In genomic region chr19:52535831-52536800, GRCh38 we compare ENCODE assay signal across 8 cellular contexts. TPM values are rescaled to one million over a fixed set of nuclear protein-coding genes. Genes with fewer than 3 reads are reported as not detected.
A peak's percentile ranks its signal among the peaks of the same experiment; 100 is the strongest.
DNase-seq lines count a peak whose midpoint lies in the region; ATAC-seq and TF ChIP-seq lines count a peak whose summit lies in the region.

No MANE protein-coding gene starts in this region.

- CTCF ChIA-PET in CD8-positive, alpha-beta memory T cell (lab: Charles Lee) = no interaction called here

- H3K4me3 ChIP-seq in CD8-positive, alpha-beta memory T cell (ENCODE audit: low read length) = peak overlapping the region; percentile 78

- H3K36me3 Mint-ChIP-seq in CD8-positive, alpha-beta memory T cell = peaks cover 11 to 41% (median 13%) of the 10 kb centered on the region in 3 donors
- H3K36me3 Mint-ChIP-seq in activated T-helper 17 cell treated with anti-CD3 and anti-CD28 coated beads, Interleukin-2, amount 50 U/mL, for 72 hours (ENCODE audit: low read depth) = peaks cover 69% of the 10 kb centered on the region
- peaks cover 46% of the 10 kb centered on the region for H3K36me3 Mint-ChIP-seq in nephron progenitor cell (ENCODE audit: low read depth)
- peaks cover 37 to 54% of the 10 kb centered on the region in 2 donors for H3K36me3 Mint-ChIP-seq in stimulated activated naive B cell treated with anti-CD40 and anti-IgM and Interleukin-4, amounts not matched to agents 10 μg/mL and 1 μg/mL and 100 μg/mL, for 72 hours

- H3K27ac ChIP-seq in CD8-positive, alpha-beta memory T cell (ENCODE audit: low read depth, low read length) = no peak overlapping the region

- no peaks in the 10 kb centered on the region for H3K9me3 ChIP-seq in CD8-positive, alpha-beta memory T cell (ENCODE audit: low read length)

- no peaks in the 10 kb centered on the region for H3K27me3 Mint-ChIP-seq in CD8-positive, alpha-beta memory T cell
- no peaks in the 10 kb centered on the region for H3K27me3 Mint-ChIP-seq in activated T-helper 17 cell treated with anti-CD3 and anti-CD28 coated beads, Interleukin-2, amount 50 U/mL, for 72 hours
- peaks cover 11% of the 10 kb centered on the region for H3K27me3 Mint-ChIP-seq in nephron progenitor cell (ENCODE audit: low read depth, poor library complexity)
- H3K27me3 Mint-ChIP-seq in stimulated activated naive B cell treated with anti-CD40 and anti-IgM and Interleukin-4, amounts not matched to agents 10 μg/mL and 1 μg/mL and 100 μg/mL, for 72 hours = no peaks in the 10 kb centered on the region

- ATAC-seq in GM21576 (IDR thresholded peaks at IDR 0.05; ENCODE audit: unreplicated experiment) = peak; percentile 76
- ATAC-seq in activated T-helper 17 cell treated with anti-CD3 and anti-CD28 coated beads, Interleukin-2, amount 50 U/mL, for 72 hours (replicated peaks) = peak; percentile 97
- peak; percentile 95 to 96 for ATAC-seq in stimulated activated naive B cell treated with anti-CD40 and anti-IgM and Interleukin-4, amounts not matched to agents 10 μg/mL and 1 μg/mL and 100 μg/mL, for 72 hours (replicated peaks)

- peak; percentile 78 to 94 (median 91) for DNase-seq in CD8-positive, alpha-beta memory T cell
- DNase-seq in NCI-H526 treated with DMSO at 0.1 percent for 48 hours (lab: John Stamatoyannopoulos, UW) (peak; percentile 5), fibroblast of peridontal ligament (ENCODE audit: extremely low read depth) (peak; percentile 60), nephron progenitor cell (peak; percentile 96), GM19240 (ENCODE audit: insufficient read length, low spot score) (no peak)
- DNase-seq in stimulated activated naive B cell treated with anti-CD40 and anti-IgM and Interleukin-4, amounts not matched to agents 10 μg/mL and 1 μg/mL and 100 μg/mL, for 72 hours = peak; percentile 76

- H3K27me3 ChIP-seq in CD8-positive, alpha-beta memory T cell (ENCODE audit: insufficient read depth, low read length, poor library complexity, severe bottlenecking) = no peaks in the 10 kb centered on the region

- no peaks in the 10 kb centered on the region for H3K9me3 Mint-ChIP-seq in CD8-positive, alpha-beta memory T cell
- H3K9me3 Mint-ChIP-seq in activated T-helper 17 cell treated with anti-CD3 and anti-CD28 coated beads, Interleukin-2, amount 50 U/mL, for 72 hours = no peaks in the 10 kb centered on the region
- H3K9me3 Mint-ChIP-seq in nephron progenitor cell = peaks cover 29% of the 10 kb centered on the region
- no peaks in the 10 kb centered on the region for H3K9me3 Mint-ChIP-seq in stimulated activated naive B cell treated with anti-CD40 and anti-IgM and Interleukin-4, amounts not matched to agents 10 μg/mL and 1 μg/mL and 100 μg/mL, for 72 hours

- H3K4me1 Mint-ChIP-seq in CD8-positive, alpha-beta memory T cell = peaks cover 45 to 69% (median 61%) of the 10 kb centered on the region in 3 donors
- H3K4me1 Mint-ChIP-seq in activated T-helper 17 cell treated with anti-CD3 and anti-CD28 coated beads, Interleukin-2, amount 50 U/mL, for 72 hours = peaks cover 17% of the 10 kb centered on the region
- peaks cover 21% of the 10 kb centered on the region for H3K4me1 Mint-ChIP-seq in nephron progenitor cell
- peaks cover 18 to 45% of the 10 kb centered on the region in 2 donors for H3K4me1 Mint-ChIP-seq in stimulated activated naive B cell treated with anti-CD40 and anti-IgM and Interleukin-4, amounts not matched to agents 10 μg/mL and 1 μg/mL and 100 μg/mL, for 72 hours

- TF ChIP-seq CTCF in nephron progenitor cell (IDR thresholded peaks at IDR 0.05) = no peak

- H3K36me3 ChIP-seq in CD8-positive, alpha-beta memory T cell (ENCODE audit: insufficient read depth, low read length) = no peaks in the 10 kb centered on the region

- peak overlapping the region; percentile 82 to 96 (median 95) for H3K4me3 Mint-ChIP-seq in CD8-positive, alpha-beta memory T cell
- peak overlapping the region; percentile 94 for H3K4me3 Mint-ChIP-seq in activated T-helper 17 cell treated with anti-CD3 and anti-CD28 coated beads, Interleukin-2, amount 50 U/mL, for 72 hours
- peak overlapping the region; percentile 86 for H3K4me3 Mint-ChIP-seq in nephron progenitor cell
- peak overlapping the region; percentile 87 to 91 for H3K4me3 Mint-ChIP-seq in stimulated activated naive B cell treated with anti-CD40 and anti-IgM and Interleukin-4, amounts not matched to agents 10 μg/mL and 1 μg/mL and 100 μg/mL, for 72 hours

- peaks cover 6% of the 10 kb centered on the region for H3K4me1 ChIP-seq in CD8-positive, alpha-beta memory T cell (ENCODE audit: insufficient read depth, low read length)

- POLR2A ChIA-PET in CD8-positive, alpha-beta memory T cell (lab: Charles Lee) = interaction anchor here (0.7 kb wide), 1 partner anchor 290 kb away, joined by 5 read pairs; no protein-coding TSS in a partner anchor

- H3K27ac Mint-ChIP-seq in CD8-positive, alpha-beta memory T cell = peak overlapping the region; percentile 80 to 99 (median 92)
- peak overlapping the region; percentile 91 for H3K27ac Mint-ChIP-seq in activated T-helper 17 cell treated with anti-CD3 and anti-CD28 coated beads, Interleukin-2, amount 50 U/mL, for 72 hours
- no peak overlapping the region for H3K27ac Mint-ChIP-seq in nephron progenitor cell
- H3K27ac Mint-ChIP-seq in stimulated activated naive B cell treated with anti-CD40 and anti-IgM and Interleukin-4, amounts not matched to agents 10 μg/mL and 1 μg/mL and 100 μg/mL, for 72 hours = peak overlapping the region; percentile 94

RNA-seq across cellular contexts. Expression of gene ZNF808, which starts 8.6 kb away (rescaled TPM):
- 10 to 100 TPM; 28.2 to 31.9 TPM for total RNA-seq in CD8-positive, alpha-beta memory T cell
- polyA plus RNA-seq in CD8-positive, alpha-beta memory T cell = 14.4 TPM
- 10 to 100 TPM; 20.5 to 45.0 TPM for total RNA-seq in activated T-helper 17 cell treated with anti-CD3 and anti-CD28 coated beads, Interleukin-2, amount 50 U/mL, for 72 hours

RNA-seq across cellular contexts. Expression of gene ZNF701, which starts 34.0 kb away (rescaled TPM):
- 10 to 100 TPM; 16.8 to 18.3 TPM for total RNA-seq in CD8-positive, alpha-beta memory T cell
- polyA plus RNA-seq in CD8-positive, alpha-beta memory T cell = 17.7 TPM
- 10 to 100 TPM; 15.1 to 41.6 TPM for total RNA-seq in activated T-helper 17 cell treated with anti-CD3 and anti-CD28 coated beads, Interleukin-2, amount 50 U/mL, for 72 hours
